In the genomic region with DNA sequence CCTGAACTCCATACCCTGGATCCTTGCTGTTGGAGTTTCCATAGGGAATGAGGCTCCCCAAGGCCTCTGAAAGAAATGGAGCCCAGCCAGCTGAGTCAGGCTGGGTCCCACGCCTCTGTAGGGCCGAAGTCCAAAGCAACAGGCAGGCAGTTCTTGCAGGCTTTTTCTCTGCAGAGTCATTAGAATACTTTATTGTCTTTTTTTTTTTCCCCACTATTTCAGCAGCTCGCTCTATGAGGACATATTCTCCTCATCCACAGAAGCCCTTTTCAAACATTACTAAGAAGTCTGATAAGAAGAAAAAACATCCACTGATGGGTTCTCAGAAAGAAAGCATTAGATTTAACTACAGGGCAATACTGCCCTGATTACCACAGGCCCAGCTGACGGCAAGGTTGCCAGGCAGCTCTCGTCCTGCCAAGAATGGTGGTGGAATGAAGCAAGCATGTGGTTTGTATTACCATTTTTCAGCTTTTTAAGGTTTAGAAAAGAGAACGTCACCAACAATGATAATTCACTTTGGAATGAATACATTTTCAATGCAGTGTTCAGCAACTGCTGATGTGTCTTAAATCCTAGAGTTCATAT, we compare ENCODE assay signal across 9 cellular contexts.
DNase-seq lines count a peak whose midpoint lies in the region; ATAC-seq and TF ChIP-seq lines count a peak whose summit lies in the region.
"Had no signal": no experiment of that assay in that cellular context is flagged by ENCODE, and none has a peak within 500 bp of the region (broad histone marks: within the 10 kb centered on the region; RNA-seq: fewer than 3 reads in every experiment).

No MANE protein-coding gene starts in this region.

- no peaks in the 10 kb centered on the region for H3K36me3 ChIP-seq in SK-N-SH (replicated peaks in 1 of 2; ENCODE audit: control insufficient read depth in 1 of 2, insufficient read depth in 2 of 2, low read length in 1 of 2)
- no peaks in the 10 kb centered on the region for H3K36me3 ChIP-seq in gastroesophageal sphincter

- no peak for TF ChIP-seq RAD21 in SK-N-SH (IDR thresholded peaks at IDR 0.05; ENCODE audit: low read length)

- ATAC-seq in gastroesophageal sphincter = peak; percentile 85
- ATAC-seq in HG02571 (IDR thresholded peaks at IDR 0.05; ENCODE audit: unreplicated experiment) = no peak
- ATAC-seq in GM21390 (IDR thresholded peaks at IDR 0.05; ENCODE audit: unreplicated experiment) = no peak
- no peak for ATAC-seq in GM18517 (IDR thresholded peaks at IDR 0.05; ENCODE audit: unreplicated experiment)
- ATAC-seq in HG02870 (IDR thresholded peaks at IDR 0.05; ENCODE audit: unreplicated experiment) = no peak

- peaks cover 23% of the 10 kb centered on the region for H3F3A ChIP-seq in SK-N-SH (replicated peaks; ENCODE audit: insufficient read depth)

- H3K9me3 ChIP-seq in SK-N-SH (no peaks in the 10 kb centered on the region), gastroesophageal sphincter (no peaks in the 10 kb centered on the region)

- TF ChIP-seq CTCF in SK-N-SH (IDR thresholded peaks at IDR 0.05) = no peak
- no peak for TF ChIP-seq CTCF in gastroesophageal sphincter (IDR thresholded peaks at IDR 0.05)

- no peaks in the 10 kb centered on the region for H3K79me2 ChIP-seq in SK-N-SH (ENCODE audit: insufficient read depth)

- no peaks in the 10 kb centered on the region for H3K27me3 ChIP-seq in SK-N-SH (ENCODE audit: insufficient read depth)
- H3K27me3 ChIP-seq in gastroesophageal sphincter = no peaks in the 10 kb centered on the region

- whole genome bisulfite sequencing in SK-N-SH (ENCODE audit: low lambda C conversion rate) = 0% methylated on average over 6 of the region's 6 CpGs
- WGBS in gastroesophageal sphincter (ENCODE audit: low coverage in 1 of 2), 2 donors = 5 to 20% methylated on average over 5 to 6 of the region's 6 CpGs

- H3K9ac ChIP-seq in SK-N-SH = peak overlapping the region; percentile 65

- peak overlapping the region in 1 of 2 experiments; percentile 28; a peak in 1 of 4 replicates for H3K4me3 ChIP-seq in SK-N-SH (ENCODE audit: low read depth in 2 of 2, low read length in 1 of 2)
- H3K4me3 ChIP-seq in gastroesophageal sphincter = no peak overlapping the region

- peak overlapping the region; percentile 30 for H2AFZ ChIP-seq in SK-N-SH (ENCODE audit: low read depth)

- H3K27ac ChIP-seq in SK-N-SH (ENCODE audit: low read depth in 2 of 2, low read length in 1 of 2) = peak overlapping the region; percentile 75 to 96; a peak in 3 of 4 replicates
- H3K27ac ChIP-seq in gastroesophageal sphincter = peak overlapping the region; percentile 81 to 94 (median 87)

- peak in 1 of 2 experiments; percentile 90; a peak in 2 of 4 replicates for TF ChIP-seq EP300 in SK-N-SH (IDR thresholded peaks at IDR 0.05; ENCODE audit: borderline replicate concordance in 1 of 2, low read depth in 1 of 2, low read length in 1 of 2)
- no peak for TF ChIP-seq EP300 in gastroesophageal sphincter (IDR thresholded peaks at IDR 0.05)

- no peaks in the 10 kb centered on the region for H3K9me2 ChIP-seq in SK-N-SH

- H4K20me1 ChIP-seq in SK-N-SH (ENCODE audit: insufficient read depth) = no peaks in the 10 kb centered on the region

- peaks cover 0 to 6% of the 10 kb centered on the region in 2 experiments; a peak in 2 of 4 replicates for H3K4me1 ChIP-seq in SK-N-SH (ENCODE audit: control insufficient read depth in 1 of 2, insufficient read depth in 2 of 2, low read depth in 1 of 2, low read length in 1 of 2)
- peaks cover 16 to 64% (median 25%) of the 10 kb centered on the region in 3 donors for H3K4me1 ChIP-seq in gastroesophageal sphincter

- POLR2A ChIA-PET in SK-N-SH (lab: Yijun Ruan, JAX) = no interaction called here

- CTCF ChIA-PET in SK-N-SH (lab: Yijun Ruan, JAX) = no interaction called here

- H3K4me2 ChIP-seq in SK-N-SH = peak overlapping the region; percentile 53

- peak; percentile 98 for DNase-seq in EH (ENCODE audit: low read depth)
- no peak for DNase-seq in SK-N-SH
- DNase-seq in pons (ENCODE audit: low spot score) = peak; percentile 42
- DNase-seq: naive B cell had no signal

- TF ChIP-seq POLR2A in gastroesophageal sphincter (IDR thresholded peaks at IDR 0.05) = no peak

TF ChIP-seq in SK-N-SH, 30 proteins besides CTCF, POLR2A, EP300 and RAD21 (continues in another document):
- TF ChIP-seq YY1 (IDR thresholded peaks at IDR 0.05; ENCODE audit: low read depth) = peak; percentile 42; the same call in 1 of the 2 replicates
- peak; percentile 46; the same call in 1 of the 2 replicates for TF ChIP-seq RXRA (IDR thresholded peaks at IDR 0.05; ENCODE audit: borderline replicate concordance, low read depth)
- peak; percentile 93 for TF ChIP-seq RFX5 (IDR thresholded peaks at IDR 0.05; ENCODE audit: low read length)
- TF ChIP-seq, protein P1, sequence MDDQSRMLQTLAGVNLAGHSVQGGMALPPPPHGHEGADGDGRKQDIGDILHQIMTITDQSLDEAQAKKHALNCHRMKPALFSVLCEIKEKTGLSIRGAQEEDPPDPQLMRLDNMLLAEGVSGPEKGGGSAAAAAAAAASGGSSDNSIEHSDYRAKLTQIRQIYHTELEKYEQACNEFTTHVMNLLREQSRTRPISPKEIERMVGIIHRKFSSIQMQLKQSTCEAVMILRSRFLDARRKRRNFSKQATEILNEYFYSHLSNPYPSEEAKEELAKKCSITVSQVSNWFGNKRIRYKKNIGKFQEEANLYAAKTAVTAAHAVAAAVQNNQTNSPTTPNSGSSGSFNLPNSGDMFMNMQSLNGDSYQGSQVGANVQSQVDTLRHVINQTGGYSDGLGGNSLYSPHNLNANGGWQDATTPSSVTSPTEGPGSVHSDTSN (IDR thresholded peaks at IDR 0.05) = peak; percentile 69
- TF ChIP-seq POLR2AphosphoS5 (IDR thresholded peaks at IDR 0.05; ENCODE audit: low read depth, low read length) = peak; percentile 50; the same call in 1 of the 2 replicates
- TF ChIP-seq TAF1 (IDR thresholded peaks at IDR 0.05; ENCODE audit: borderline replicate concordance, low read depth, low read length) = peak; percentile 10; the same call in 1 of the 2 replicates
- TF ChIP-seq, protein P2, sequence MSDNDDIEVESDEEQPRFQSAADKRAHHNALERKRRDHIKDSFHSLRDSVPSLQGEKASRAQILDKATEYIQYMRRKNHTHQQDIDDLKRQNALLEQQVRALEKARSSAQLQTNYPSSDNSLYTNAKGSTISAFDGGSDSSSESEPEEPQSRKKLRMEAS (IDR thresholded peaks at IDR 0.05; ENCODE audit: low read depth) = peak; percentile 78
- peak; percentile 39; the same call in 1 of the 2 replicates for TF ChIP-seq SIN3A (IDR thresholded peaks at IDR 0.05; ENCODE audit: borderline replicate concordance, low read depth, low read length)
- peak; percentile 97 for TF ChIP-seq TCF12 (IDR thresholded peaks at IDR 0.05)
- no peak for TF ChIP-seq FOXJ3 (CRISPR knock-in tag; IDR thresholded peaks at IDR 0.05)
- no peak for TF ChIP-seq ELF1 (IDR thresholded peaks at IDR 0.05)
- peak; percentile 74 for TF ChIP-seq FOSL2 (IDR thresholded peaks at IDR 0.05; ENCODE audit: borderline replicate concordance, low read depth)
- no peak for TF ChIP-seq FOXM1 (IDR thresholded peaks at IDR 0.05; ENCODE audit: low read depth)
- TF ChIP-seq, protein P3, sequence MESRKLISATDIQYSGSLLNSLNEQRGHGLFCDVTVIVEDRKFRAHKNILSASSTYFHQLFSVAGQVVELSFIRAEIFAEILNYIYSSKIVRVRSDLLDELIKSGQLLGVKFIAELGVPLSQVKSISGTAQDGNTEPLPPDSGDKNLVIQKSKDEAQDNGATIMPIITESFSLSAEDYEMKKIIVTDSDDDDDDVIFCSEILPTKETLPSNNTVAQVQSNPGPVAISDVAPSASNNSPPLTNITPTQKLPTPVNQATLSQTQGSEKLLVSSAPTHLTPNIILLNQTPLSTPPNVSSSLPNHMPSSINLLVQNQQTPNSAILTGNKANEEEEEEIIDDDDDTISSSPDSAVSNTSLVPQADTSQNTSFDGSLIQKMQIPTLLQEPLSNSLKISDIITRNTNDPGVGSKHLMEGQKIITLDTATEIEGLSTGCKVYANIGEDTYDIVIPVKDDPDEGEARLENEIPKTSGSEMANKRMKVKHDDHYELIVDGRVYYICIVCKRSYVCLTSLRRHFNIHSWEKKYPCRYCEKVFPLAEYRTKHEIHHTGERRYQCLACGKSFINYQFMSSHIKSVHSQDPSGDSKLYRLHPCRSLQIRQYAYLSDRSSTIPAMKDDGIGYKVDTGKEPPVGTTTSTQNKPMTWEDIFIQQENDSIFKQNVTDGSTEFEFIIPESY (IDR thresholded peaks at IDR 0.05; ENCODE audit: borderline replicate concordance, low read depth) = 0 out of 2 replicates have a peak, but pooled peaks have one; percentile 30
- TF ChIP-seq, protein P4, sequence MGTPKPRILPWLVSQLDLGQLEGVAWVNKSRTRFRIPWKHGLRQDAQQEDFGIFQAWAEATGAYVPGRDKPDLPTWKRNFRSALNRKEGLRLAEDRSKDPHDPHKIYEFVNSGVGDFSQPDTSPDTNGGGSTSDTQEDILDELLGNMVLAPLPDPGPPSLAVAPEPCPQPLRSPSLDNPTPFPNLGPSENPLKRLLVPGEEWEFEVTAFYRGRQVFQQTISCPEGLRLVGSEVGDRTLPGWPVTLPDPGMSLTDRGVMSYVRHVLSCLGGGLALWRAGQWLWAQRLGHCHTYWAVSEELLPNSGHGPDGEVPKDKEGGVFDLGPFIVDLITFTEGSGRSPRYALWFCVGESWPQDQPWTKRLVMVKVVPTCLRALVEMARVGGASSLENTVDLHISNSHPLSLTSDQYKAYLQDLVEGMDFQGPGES (IDR thresholded peaks at IDR 0.05; ENCODE audit: low read depth, low read length) = no peak
